In the genomic region with DNA sequence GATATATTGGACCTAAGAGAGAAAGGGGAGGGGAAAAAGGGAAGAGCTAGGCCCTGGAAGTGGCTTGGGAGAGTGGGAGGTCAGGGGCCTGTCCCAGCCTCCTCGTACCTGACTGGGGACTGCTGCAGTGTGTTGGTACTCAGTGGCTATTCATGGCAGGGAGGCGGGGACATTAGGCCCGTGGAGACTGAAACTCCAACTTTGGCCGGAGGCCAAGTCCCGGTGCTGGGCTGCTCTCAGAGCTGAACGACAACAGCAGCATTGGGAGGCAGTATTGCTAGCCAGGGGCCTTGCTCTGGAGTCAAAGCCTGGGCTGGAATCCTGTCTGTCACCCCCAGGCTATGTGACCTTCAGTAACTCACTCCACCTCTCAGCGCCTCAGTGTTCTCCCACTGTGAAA, we compare ENCODE assay signal across 14 cellular contexts. TPM values are rescaled to one million over a fixed set of nuclear protein-coding genes. Genes with fewer than 3 reads are reported as not detected.
DNase-seq lines count a peak whose midpoint lies in the region; ATAC-seq, FAIRE-seq and TF ChIP-seq lines count a peak whose summit lies in the region.
"Had no signal": no experiment of that assay in that cellular context is flagged by ENCODE, and none has a peak within 500 bp of the region (broad histone marks: within the 10 kb centered on the region; RNA-seq: fewer than 3 reads in every experiment).

No MANE protein-coding gene starts in this region.

- POLR2A ChIA-PET in HepG2 (lab: Yijun Ruan, JAX), result no interaction called here

- TF ChIP-seq CTCF in HepG2 (CRISPR knock-in tag; IDR thresholded peaks at IDR 0.05) (no peak), tibial artery (IDR thresholded peaks at IDR 0.05) (no peak), neural progenitor cell (IDR thresholded peaks at IDR 0.05) (no peak)

- H3K9ac ChIP-seq in HepG2 (ENCODE audit: insufficient read depth, low read depth, low read length) (no peak overlapping the region), neural progenitor cell (no peak overlapping the region)

- BruUV-seq in HepG2 (replicated peaks; lab: Mats Ljungman, UMichigan), result no TSS peak

- no peak for TF ChIP-seq EP300 in HepG2 (IDR thresholded peaks at IDR 0.05; ENCODE audit: low read depth in 2 of 2, low read length in 2 of 2)
- TF ChIP-seq EP300 in HepG2 (CRISPR knock-in tag; IDR thresholded peaks at IDR 0.05; ENCODE audit: borderline replicate concordance), result no peak

- H3K27me3 ChIP-seq in HepG2 (ENCODE audit: control insufficient read depth in 1 of 2, insufficient read depth in 2 of 2, low read length in 2 of 2) (peaks cover 0 to 4% of the 10 kb centered on the region in 2 experiments; a peak in 1 of 5 replicates), tibial artery (no peaks in the 10 kb centered on the region), neural progenitor cell (peaks cover 27% of the 10 kb centered on the region)

- H3K4me2 ChIP-seq in HepG2 (ENCODE audit: low read depth, low read length) (no peak overlapping the region), neural progenitor cell (no peak overlapping the region)
- H3K4me2 ChIP-seq: A549 had no signal

- intact Hi-C loops in dendritic cell treated with granulocyte-macrophage colony-stimulating factor and Interleukin-4, amounts not matched to agents 40 ng/mL and 50 ng/mL, for 4 days (cut with micrococcal nuclease), result no loop called here
- intact Hi-C loops in HepG2 (cut with micrococcal nuclease; ENCODE audit: unreplicated experiment), result no loop called here
- intact Hi-C loops in tibial artery (cut with DNase I; ENCODE audit: low total_unique reads), result no loop called here

- peaks cover 26% of the 10 kb centered on the region for H3K9me3 Mint-ChIP-seq in dendritic cell treated with granulocyte-macrophage colony-stimulating factor and Interleukin-4, amounts not matched to agents 40 ng/mL and 50 ng/mL, for 4 days
- no peaks in the 10 kb centered on the region for H3K9me3 Mint-ChIP-seq in neural progenitor cell

- peak; percentile 11 for DNase-seq in DMS79 treated with DMSO at 0.1 percent for 48 hours (lab: John Stamatoyannopoulos, UW)
- DNase-seq in DMS79 (lab: John Stamatoyannopoulos, UW), result no peak
- DNase-seq in HepG2 (ENCODE audit: low spot score), result no peak
- DNase-seq in tibial artery, result peak; percentile 72 to 92
- no peak for DNase-seq in activated CD4-positive, alpha-beta T cell treated with anti-CD3 and anti-CD28 coated beads for 1 hour
- DNase-seq in neural progenitor cell (ENCODE audit: low spot score), result no peak
- DNase-seq: KBM-7, NCI-H526 had no signal

- peaks cover 6% of the 10 kb centered on the region for H3K36me3 Mint-ChIP-seq in dendritic cell treated with granulocyte-macrophage colony-stimulating factor and Interleukin-4, amounts not matched to agents 40 ng/mL and 50 ng/mL, for 4 days (ENCODE audit: low read depth)
- H3K36me3 Mint-ChIP-seq in neural progenitor cell, result peaks cover 4% of the 10 kb centered on the region

- peaks cover 6% of the 10 kb centered on the region for H3K27me3 Mint-ChIP-seq in dendritic cell treated with granulocyte-macrophage colony-stimulating factor and Interleukin-4, amounts not matched to agents 40 ng/mL and 50 ng/mL, for 4 days
- H3K27me3 Mint-ChIP-seq in neural progenitor cell (ENCODE audit: insufficient read depth, low read depth), result peaks cover 4% of the 10 kb centered on the region
- H3K27me3 Mint-ChIP-seq: activated naive CD8-positive, alpha-beta T cell had no signal

- peak overlapping the region; percentile 30 for H3K27ac Mint-ChIP-seq in dendritic cell treated with granulocyte-macrophage colony-stimulating factor and Interleukin-4, amounts not matched to agents 40 ng/mL and 50 ng/mL, for 4 days
- H3K27ac Mint-ChIP-seq in neural progenitor cell, result no peak overlapping the region
- H3K27ac Mint-ChIP-seq: activated naive CD8-positive, alpha-beta T cell had no signal

- H2AFZ ChIP-seq in HepG2 (ENCODE audit: low read length), result no peak overlapping the region
- H2AFZ ChIP-seq in neural progenitor cell (replicated peaks), result no peak overlapping the region

- FAIRE-seq in HepG2 (lab: Jason Lieb, UNC), result no peak
- FAIRE-seq: A549, endometrium had no signal

- H3K27ac ChIP-seq in HepG2 (ENCODE audit: extremely low read length, insufficient read depth, low read length), result no peak overlapping the region
- peak overlapping the region; percentile 64 to 76 for H3K27ac ChIP-seq in tibial artery
- no peak overlapping the region for H3K27ac ChIP-seq in neural progenitor cell
- H3K27ac ChIP-seq: A549, neutrophil had no signal

- ATAC-seq in HepG2 (peak; percentile 42; the same call in 2 of the 3 replicates), HG03095 (IDR thresholded peaks at IDR 0.05; ENCODE audit: unreplicated experiment) (no peak)
- ATAC-seq: A549 had no signal

- CTCF ChIA-PET in HepG2 (lab: Yijun Ruan, JAX; ENCODE audit: low intra/inter-chr PET ratio, low total read pairs), result no interaction called here

- H3K4me1 ChIP-seq in HepG2 (ENCODE audit: insufficient read depth, low read length) (no peaks in the 10 kb centered on the region), tibial artery (peaks cover 0 to 39% (median 19%) of the 10 kb centered on the region in 4 donors), neural progenitor cell (no peaks in the 10 kb centered on the region)
- H3K4me1 ChIP-seq: A549 had no signal

- TF ChIP-seq RAD21 in HepG2 (CRISPR knock-in tag; IDR thresholded peaks at IDR 0.05), result no peak

- peaks cover 29% of the 10 kb centered on the region for H3K4me1 Mint-ChIP-seq in dendritic cell treated with granulocyte-macrophage colony-stimulating factor and Interleukin-4, amounts not matched to agents 40 ng/mL and 50 ng/mL, for 4 days (ENCODE audit: low read depth)
- H3K4me1 Mint-ChIP-seq in neural progenitor cell, result peaks cover 5% of the 10 kb centered on the region

- H3K4me3 ChIP-seq in HepG2 (replicated peaks in 1 of 3; ENCODE audit: insufficient read depth in 1 of 3, low read depth in 2 of 3, low read length in 3 of 3), result no peak overlapping the region
- no peak overlapping the region for H3K4me3 ChIP-seq in tibial artery
- no peak overlapping the region for H3K4me3 ChIP-seq in neural progenitor cell
- H3K4me3 ChIP-seq: A549 had no signal

- no peak for TF ChIP-seq POLR2A in HepG2 (IDR thresholded peaks at IDR 0.05; ENCODE audit: insufficient read depth in 1 of 2, low read depth in 2 of 2, low read length in 2 of 2)

- H3K79me2 ChIP-seq in HepG2 (ENCODE audit: insufficient read depth, low read length) (no peaks in the 10 kb centered on the region), neural progenitor cell (ENCODE audit: low read depth) (no peaks in the 10 kb centered on the region)

- H3K36me3 ChIP-seq in HepG2 (replicated peaks in 1 of 2; ENCODE audit: control insufficient read depth in 1 of 2, insufficient read depth in 2 of 2, low read length in 2 of 2), result no peaks in the 10 kb centered on the region
- H3K36me3 ChIP-seq in tibial artery, result no peaks in the 10 kb centered on the region
- no peaks in the 10 kb centered on the region for H3K36me3 ChIP-seq in neural progenitor cell
- H3K36me3 ChIP-seq: neutrophil had no signal

- H3K9me3 ChIP-seq in HepG2 (ENCODE audit: low read length), result no peaks in the 10 kb centered on the region
- H3K9me3 ChIP-seq in tibial artery, result no peaks in the 10 kb centered on the region
- no peaks in the 10 kb centered on the region for H3K9me3 ChIP-seq in neural progenitor cell (ENCODE audit: low read depth)
- H3K9me3 ChIP-seq: A549, neutrophil had no signal

- H3F3A ChIP-seq in neural progenitor cell (ENCODE audit: low read depth), result no peaks in the 10 kb centered on the region

- WGBS in HepG2 (ENCODE audit: low lambda C conversion rate), result 29% methylated on average over 3 of the region's 7 CpGs

- H3K4me3 Mint-ChIP-seq in dendritic cell treated with granulocyte-macrophage colony-stimulating factor and Interleukin-4, amounts not matched to agents 40 ng/mL and 50 ng/mL, for 4 days, result no peak overlapping the region
- H3K4me3 Mint-ChIP-seq in neural progenitor cell, result no peak overlapping the region
- H3K4me3 Mint-ChIP-seq: activated naive CD8-positive, alpha-beta T cell had no signal

- H4K20me1 ChIP-seq in HepG2 (ENCODE audit: insufficient read depth, low read length), result no peaks in the 10 kb centered on the region
- peaks cover 13% of the 10 kb centered on the region for H4K20me1 ChIP-seq in neural progenitor cell (ENCODE audit: low read depth)

- in situ Hi-C loops in HepG2 (cut with HindIII; ENCODE audit: extremely low pct_ligation_motif_present, low pct_unique_long_range_greater_than_20kb), result no loop called here

TF ChIP-seq in HepG2, 621 proteins besides CTCF, POLR2A, EP300 and RAD21 (continues in another document):
- TF ChIP-seq ZNF10 (CRISPR knock-in tag; IDR thresholded peaks at IDR 0.05; ENCODE audit: borderline replicate concordance, low read depth) (no peak), ZNF724P (CRISPR knock-in tag; IDR thresholded peaks at IDR 0.05; ENCODE audit: borderline replicate concordance) (no peak), ZNF547 (CRISPR knock-in tag; IDR thresholded peaks at IDR 0.05) (no peak), RFXANK (CRISPR knock-in tag; IDR thresholded peaks at IDR 0.05) (no peak), CENPX (CRISPR knock-in tag; IDR thresholded peaks at IDR 0.05) (no peak)

RNA-seq across cellular contexts. Expression of a gene that starts 37.8 kb away (rescaled TPM):
- total RNA-seq in HepG2 (2016; rRNA removed; fragmentation: Illumina TruSeq; extraction: Trizol) (0.09 and 0.11 TPM in 2 replicates), neural progenitor cell (ENCODE audit: low replicate concordance) (12.1 and 20.2 TPM in 2 replicates)
- total RNA-seq in HepG2 (2016; cell fraction: cytosol; rRNA removed; fragmentation: Illumina TruSeq; extraction: Trizol; ENCODE audit: low read depth), result not detected in 2 replicates
- total RNA-seq in HepG2 (2016; cell fraction: insoluble cytoplasmic fraction; rRNA removed; fragmentation: Illumina TruSeq; extraction: Trizol), result 0.03 and 0.13 TPM in 2 replicates
- 0.03 TPM in 2 replicates for total RNA-seq in HepG2 (2016; cell fraction: membrane; rRNA removed; fragmentation: Illumina TruSeq; extraction: Trizol)
- total RNA-seq in HepG2 (2016; cell fraction: nucleus; rRNA removed; fragmentation: Illumina TruSeq; extraction: Trizol), result 0.09 TPM in 1 of 2 replicates, not detected in the other
- polyA plus RNA-seq in HepG2 (2011; rRNA removed), result 0.13 and 0.14 TPM in 2 replicates
- polyA plus RNA-seq in HepG2 (2011; cell fraction: cytosol; rRNA removed), result 0.09 and 0.15 TPM in 2 replicates
- 0.28 and 0.82 TPM in 2 replicates for polyA plus RNA-seq in HepG2 (2011; cell fraction: nucleus; rRNA removed)
- polyA plus RNA-seq in HepG2 (2012), result 0.20 and 0.31 TPM in 2 replicates
- polyA plus RNA-seq in HepG2 (2016; cell fraction: cytosol; fragmentation: Illumina TruSeq; extraction: Trizol; ENCODE audit: low read depth), result 0.02 and 0.08 TPM in 2 replicates
- polyA plus RNA-seq in HepG2 (2016; cell fraction: insoluble cytoplasmic fraction; fragmentation: Illumina TruSeq; extraction: Trizol; ENCODE audit: low read depth), result 0.03 and 0.09 TPM in 2 replicates
- polyA plus RNA-seq in HepG2 (2016; cell fraction: membrane; fragmentation: Illumina TruSeq; extraction: Trizol; ENCODE audit: low read depth), result 0.06 TPM in 1 of 2 replicates, not detected in the other
- polyA plus RNA-seq in HepG2 (2016; cell fraction: nucleus; fragmentation: Illumina TruSeq; extraction: Trizol; ENCODE audit: insufficient read depth, low read depth), result 0.14 TPM in 1 of 2 replicates, not detected in the other
- 0.14 and 1.5 TPM in 2 replicates for polyA minus RNA-seq in HepG2 (2011; rRNA and poly(A)+ RNA removed; ENCODE audit: low replicate concordance)
- polyA minus RNA-seq in HepG2 (2011; cell fraction: cytosol; rRNA and poly(A)+ RNA removed), result 0.09 and 0.20 TPM in 2 replicates
- polyA minus RNA-seq in HepG2 (2011; cell fraction: nucleus; rRNA and poly(A)+ RNA removed), result 0.13 and 0.25 TPM in 2 replicates

Comparison
In these comparisons a context has a peak if more than half of its experiments do, and no peak if none do; other contexts are left out.
1. DNase-seq: peak in DMS79 treated with DMSO at 0.1 percent for 48 hours (single experiment) and tibial artery (2 of 2); none in DMS79 (single experiment), HepG2 (single experiment), activated CD4-positive, alpha-beta T cell treated with anti-CD3 and anti-CD28 coated beads for 1 hour (single experiment) and neural progenitor cell (single experiment).
2. H3K27ac ChIP-seq: peak in tibial artery (2 of 2); none in HepG2 (single experiment) and neural progenitor cell (single experiment).
3. RNA of a gene that starts 37.8 kb away (total RNA-seq): 12.1 to 20.2 TPM in neural progenitor cell; 0.03 to 0.13 TPM in HepG2; every median in the first group is over 10 times any median in the second.